ENCODE assay signal across 1 cellular context in the genomic region with DNA sequence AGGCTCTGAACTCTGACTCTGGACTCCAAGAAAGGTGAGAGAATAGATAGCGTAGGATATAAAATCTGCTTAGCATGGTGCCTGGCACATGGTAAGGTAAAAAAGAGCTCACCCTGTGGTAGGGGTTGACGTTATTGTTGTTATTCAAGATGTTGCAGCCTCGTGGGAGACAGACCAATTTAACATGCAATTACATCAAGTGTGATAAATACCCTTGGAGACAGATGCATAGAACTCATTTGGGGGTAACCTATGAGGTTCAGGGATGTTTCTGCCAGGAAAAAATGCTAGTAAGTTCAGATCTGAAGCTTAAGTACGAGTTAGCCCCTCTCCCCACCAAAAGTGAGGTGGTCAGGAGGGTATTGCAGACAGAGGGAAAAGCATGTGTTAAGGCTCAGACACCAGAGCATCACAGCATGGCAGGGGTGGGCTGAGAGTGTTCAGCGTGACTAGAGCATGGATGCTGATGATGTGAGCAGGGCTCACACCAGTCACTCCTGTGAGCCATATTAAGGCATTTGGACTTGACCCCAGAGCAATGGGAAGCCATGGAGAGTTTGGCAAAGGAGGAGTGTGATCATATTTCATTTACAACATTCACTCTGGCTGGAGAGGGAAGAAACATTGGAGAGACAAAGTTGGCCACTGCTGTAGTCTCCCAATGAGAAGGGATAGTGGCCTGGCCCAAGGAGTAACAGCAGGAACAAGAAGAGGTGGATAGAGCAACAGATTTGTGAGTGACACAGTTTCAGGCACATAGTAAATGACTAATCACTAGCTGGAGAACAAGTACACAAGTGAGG.
TF ChIP-seq lines count a peak whose summit lies in the region.

No MANE protein-coding gene starts in this region.

TF ChIP-seq in GM23338, 12 proteins besides CTCF, POLR2A, EP300 and RAD21 (continued from another document):
- TF ChIP-seq REST (IDR thresholded peaks at IDR 0.05; ENCODE audit: unreplicated experiment) = no peak
- TF ChIP-seq, protein P1, sequence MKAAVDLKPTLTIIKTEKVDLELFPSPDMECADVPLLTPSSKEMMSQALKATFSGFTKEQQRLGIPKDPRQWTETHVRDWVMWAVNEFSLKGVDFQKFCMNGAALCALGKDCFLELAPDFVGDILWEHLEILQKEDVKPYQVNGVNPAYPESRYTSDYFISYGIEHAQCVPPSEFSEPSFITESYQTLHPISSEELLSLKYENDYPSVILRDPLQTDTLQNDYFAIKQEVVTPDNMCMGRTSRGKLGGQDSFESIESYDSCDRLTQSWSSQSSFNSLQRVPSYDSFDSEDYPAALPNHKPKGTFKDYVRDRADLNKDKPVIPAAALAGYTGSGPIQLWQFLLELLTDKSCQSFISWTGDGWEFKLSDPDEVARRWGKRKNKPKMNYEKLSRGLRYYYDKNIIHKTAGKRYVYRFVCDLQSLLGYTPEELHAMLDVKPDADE (IDR thresholded peaks at IDR 0.05) = no peak
- TF ChIP-seq JUNB (IDR thresholded peaks at IDR 0.05; ENCODE audit: unreplicated experiment) = no peak
- no peak for TF ChIP-seq POLR2AphosphoS5 (IDR thresholded peaks at IDR 0.05; ENCODE audit: low read depth)
- TF ChIP-seq EZH2 (IDR thresholded peaks at IDR 0.05; ENCODE audit: low read depth, unreplicated experiment) = no peak
- TF ChIP-seq NANOG (IDR thresholded peaks at IDR 0.05; ENCODE audit: borderline replicate concordance) = no peak
- TF ChIP-seq, protein P2, sequence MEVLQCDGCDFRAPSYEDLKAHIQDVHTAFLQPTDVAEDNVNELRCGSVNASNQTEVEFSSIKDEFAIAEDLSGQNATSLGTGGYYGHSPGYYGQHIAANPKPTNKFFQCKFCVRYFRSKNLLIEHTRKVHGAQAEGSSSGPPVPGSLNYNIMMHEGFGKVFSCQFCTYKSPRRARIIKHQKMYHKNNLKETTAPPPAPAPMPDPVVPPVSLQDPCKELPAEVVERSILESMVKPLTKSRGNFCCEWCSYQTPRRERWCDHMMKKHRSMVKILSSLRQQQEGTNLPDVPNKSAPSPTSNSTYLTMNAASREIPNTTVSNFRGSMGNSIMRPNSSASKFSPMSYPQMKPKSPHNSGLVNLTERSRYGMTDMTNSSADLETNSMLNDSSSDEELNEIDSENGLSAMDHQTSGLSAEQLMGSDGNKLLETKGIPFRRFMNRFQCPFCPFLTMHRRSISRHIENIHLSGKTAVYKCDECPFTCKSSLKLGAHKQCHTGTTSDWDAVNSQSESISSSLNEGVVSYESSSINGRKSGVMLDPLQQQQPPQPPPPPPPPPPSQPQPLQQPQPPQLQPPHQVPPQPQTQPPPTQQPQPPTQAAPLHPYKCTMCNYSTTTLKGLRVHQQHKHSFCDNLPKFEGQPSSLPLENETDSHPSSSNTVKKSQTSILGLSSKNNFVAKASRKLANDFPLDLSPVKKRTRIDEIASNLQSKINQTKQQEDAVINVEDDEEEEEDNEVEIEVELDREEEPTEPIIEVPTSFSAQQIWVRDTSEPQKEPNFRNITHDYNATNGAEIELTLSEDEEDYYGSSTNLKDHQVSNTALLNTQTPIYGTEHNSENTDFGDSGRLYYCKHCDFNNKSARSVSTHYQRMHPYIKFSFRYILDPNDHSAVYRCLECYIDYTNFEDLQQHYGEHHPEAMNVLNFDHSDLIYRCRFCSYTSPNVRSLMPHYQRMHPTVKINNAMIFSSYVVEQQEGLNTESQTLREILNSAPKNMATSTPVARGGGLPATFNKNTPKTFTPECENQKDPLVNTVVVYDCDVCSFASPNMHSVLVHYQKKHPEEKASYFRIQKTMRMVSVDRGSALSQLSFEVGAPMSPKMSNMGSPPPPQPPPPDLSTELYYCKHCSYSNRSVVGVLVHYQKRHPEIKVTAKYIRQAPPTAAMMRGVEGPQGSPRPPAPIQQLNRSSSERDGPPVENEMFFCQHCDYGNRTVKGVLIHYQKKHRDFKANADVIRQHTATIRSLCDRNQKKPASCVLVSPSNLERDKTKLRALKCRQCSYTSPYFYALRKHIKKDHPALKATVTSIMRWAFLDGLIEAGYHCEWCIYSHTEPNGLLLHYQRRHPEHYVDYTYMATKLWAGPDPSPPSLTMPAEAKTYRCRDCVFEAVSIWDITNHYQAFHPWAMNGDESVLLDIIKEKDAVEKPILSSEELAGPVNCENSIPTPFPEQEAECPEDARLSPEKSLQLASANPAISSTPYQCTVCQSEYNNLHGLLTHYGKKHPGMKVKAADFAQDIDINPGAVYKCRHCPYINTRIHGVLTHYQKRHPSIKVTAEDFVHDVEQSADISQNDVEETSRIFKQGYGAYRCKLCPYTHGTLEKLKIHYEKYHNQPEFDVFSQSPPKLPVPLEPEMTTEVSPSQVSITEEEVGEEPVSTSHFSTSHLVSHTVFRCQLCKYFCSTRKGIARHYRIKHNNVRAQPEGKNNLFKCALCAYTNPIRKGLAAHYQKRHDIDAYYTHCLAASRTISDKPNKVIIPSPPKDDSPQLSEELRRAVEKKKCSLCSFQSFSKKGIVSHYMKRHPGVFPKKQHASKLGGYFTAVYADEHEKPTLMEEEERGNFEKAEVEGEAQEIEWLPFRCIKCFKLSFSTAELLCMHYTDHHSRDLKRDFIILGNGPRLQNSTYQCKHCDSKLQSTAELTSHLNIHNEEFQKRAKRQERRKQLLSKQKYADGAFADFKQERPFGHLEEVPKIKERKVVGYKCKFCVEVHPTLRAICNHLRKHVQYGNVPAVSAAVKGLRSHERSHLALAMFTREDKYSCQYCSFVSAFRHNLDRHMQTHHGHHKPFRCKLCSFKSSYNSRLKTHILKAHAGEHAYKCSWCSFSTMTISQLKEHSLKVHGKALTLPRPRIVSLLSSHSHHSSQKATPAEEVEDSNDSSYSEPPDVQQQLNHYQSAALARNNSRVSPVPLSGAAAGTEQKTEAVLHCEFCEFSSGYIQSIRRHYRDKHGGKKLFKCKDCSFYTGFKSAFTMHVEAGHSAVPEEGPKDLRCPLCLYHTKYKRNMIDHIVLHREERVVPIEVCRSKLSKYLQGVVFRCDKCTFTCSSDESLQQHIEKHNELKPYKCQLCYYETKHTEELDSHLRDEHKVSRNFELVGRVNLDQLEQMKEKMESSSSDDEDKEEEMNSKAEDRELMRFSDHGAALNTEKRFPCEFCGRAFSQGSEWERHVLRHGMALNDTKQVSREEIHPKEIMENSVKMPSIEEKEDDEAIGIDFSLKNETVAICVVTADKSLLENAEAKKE (CRISPR knock-in tag; IDR thresholded peaks at IDR 0.05) = no peak
- no peak for TF ChIP-seq ZNF114 (CRISPR knock-in tag; IDR thresholded peaks at IDR 0.05)
- TF ChIP-seq STAT1 (IDR thresholded peaks at IDR 0.05; ENCODE audit: unreplicated experiment) = no peak
TF ChIP-seq in GM23338: peak in this region for 0.
